28 cellular contexts compared by ENCODE assay signal in the genomic region with DNA sequence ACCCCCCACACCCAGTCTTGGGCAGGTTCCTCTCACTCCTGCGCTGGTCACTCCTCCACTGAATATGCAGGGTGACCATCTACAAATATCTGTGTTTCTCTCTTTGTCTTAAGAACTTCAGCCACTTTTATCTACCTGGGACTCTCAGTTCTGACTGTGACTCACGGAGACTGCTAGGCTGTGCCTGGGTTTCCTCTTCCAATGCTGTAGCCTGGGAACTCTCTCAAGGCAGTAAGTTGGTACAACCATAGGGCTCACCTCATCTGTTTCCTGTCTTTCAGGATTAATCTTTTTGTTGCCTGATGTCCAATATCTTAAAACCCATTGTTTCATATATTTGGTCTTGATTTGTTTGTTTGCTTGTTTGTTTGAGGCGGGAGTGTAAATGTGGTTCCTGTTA.
"Had no signal": no experiment of that assay in that cellular context is flagged by ENCODE, and none has a peak within 500 bp of the region (broad histone marks: within the 10 kb centered on the region; RNA-seq: fewer than 3 reads in every experiment).

No MANE protein-coding gene starts in this region.

- H3K4me3 Mint-ChIP-seq: effector memory CD8-positive, alpha-beta T cell; memory B cell; natural killer cell; stimulated activated effector memory CD8-positive, alpha-beta T cell treated with anti-CD3 and anti-CD28 coated beads, Interleukin-12 subunit alpha, Interleukin-12 subunit beta, amount 100 ng/mL, for 72 hours; type B pancreatic cell had no signal

- H3K36me3 Mint-ChIP-seq: memory B cell; natural killer cell; stimulated activated effector memory CD8-positive, alpha-beta T cell treated with anti-CD3 and anti-CD28 coated beads, Interleukin-12 subunit alpha, Interleukin-12 subunit beta, amount 100 ng/mL, for 72 hours; type B pancreatic cell had no signal

- DNase-seq: effector memory CD8-positive, alpha-beta T cell; foreskin keratinocyte; hypothalamus; kidney; natural killer cell; occipital lobe; ovary; posterior cingulate gyrus; psoas muscle; right cardiac atrium; sigmoid colon; stimulated activated CD4-positive, alpha-beta T cell treated with anti-CD3 and anti-CD28 coated beads, Interleukin-2, amount 100 ng/mL, for 24 hours; stimulated activated CD4-positive, alpha-beta T cell treated with anti-CD3 and anti-CD28 coated beads, Interleukin-4, amount 100 ng/mL, for 24 hours; stimulated activated naive CD8-positive, alpha-beta T cell treated with anti-CD3 and anti-CD28 coated beads, Interleukin-15, Interleukin-2, amounts not matched to agents 100 U/mL and 50 U/mL, for 24 hours; substantia nigra; testis; tibial artery had no signal

- H3K4me1 ChIP-seq: esophagus muscularis mucosa, foreskin keratinocyte, gastroesophageal sphincter, psoas muscle, sigmoid colon, testis, tibial artery had no signal

- H3K4me1 Mint-ChIP-seq: memory B cell; natural killer cell; stimulated activated effector memory CD8-positive, alpha-beta T cell treated with anti-CD3 and anti-CD28 coated beads, Interleukin-12 subunit alpha, Interleukin-12 subunit beta, amount 100 ng/mL, for 72 hours had no signal

- H3K27ac Mint-ChIP-seq: effector memory CD8-positive, alpha-beta T cell; memory B cell; natural killer cell; stimulated activated effector memory CD8-positive, alpha-beta T cell treated with anti-CD3 and anti-CD28 coated beads, Interleukin-12 subunit alpha, Interleukin-12 subunit beta, amount 100 ng/mL, for 72 hours; type B pancreatic cell had no signal

- H3K9me3 Mint-ChIP-seq: effector memory CD8-positive, alpha-beta T cell; natural killer cell; stimulated activated effector memory CD8-positive, alpha-beta T cell treated with anti-CD3 and anti-CD28 coated beads, Interleukin-12 subunit alpha, Interleukin-12 subunit beta, amount 100 ng/mL, for 72 hours; type B pancreatic cell had no signal

- ATAC-seq: effector memory CD8-positive, alpha-beta T cell; foreskin keratinocyte; gastroesophageal sphincter; left lobe of liver; natural killer cell; psoas muscle; right cardiac atrium; stimulated activated effector memory CD8-positive, alpha-beta T cell treated with anti-CD3 and anti-CD28 coated beads, Interleukin-12 subunit alpha, Interleukin-12 subunit beta, amount 100 ng/mL, for 72 hours; stimulated activated naive CD8-positive, alpha-beta T cell treated with anti-CD3 and anti-CD28 coated beads, Interleukin-15, Interleukin-2, amounts not matched to agents 100 U/mL and 50 U/mL, for 24 hours had no signal

- H3K27me3 Mint-ChIP-seq: memory B cell, type B pancreatic cell had no signal

- FAIRE-seq: endometrium, kidney, urothelium cell line had no signal

- H3K36me3 ChIP-seq: esophagus muscularis mucosa, gastroesophageal sphincter, ovary, sigmoid colon, tibial artery had no signal

- H3K27ac ChIP-seq: coronary artery, epithelial cell of prostate, esophagus muscularis mucosa, foreskin keratinocyte, gastroesophageal sphincter, ovary, psoas muscle, sigmoid colon, testis, tibial artery had no signal

- H3K4me3 ChIP-seq: coronary artery, esophagus muscularis mucosa, gastroesophageal sphincter, lung, ovary, psoas muscle, sigmoid colon, testis, tibial artery had no signal

- H3K27me3 ChIP-seq: esophagus muscularis mucosa, foreskin keratinocyte, gastroesophageal sphincter, ovary, sigmoid colon, testis, tibial artery had no signal

- H3K9me3 ChIP-seq: ovary, sigmoid colon, testis, tibial artery had no signal
